ENCODE assay signal across 15 cellular contexts in the genomic region with DNA sequence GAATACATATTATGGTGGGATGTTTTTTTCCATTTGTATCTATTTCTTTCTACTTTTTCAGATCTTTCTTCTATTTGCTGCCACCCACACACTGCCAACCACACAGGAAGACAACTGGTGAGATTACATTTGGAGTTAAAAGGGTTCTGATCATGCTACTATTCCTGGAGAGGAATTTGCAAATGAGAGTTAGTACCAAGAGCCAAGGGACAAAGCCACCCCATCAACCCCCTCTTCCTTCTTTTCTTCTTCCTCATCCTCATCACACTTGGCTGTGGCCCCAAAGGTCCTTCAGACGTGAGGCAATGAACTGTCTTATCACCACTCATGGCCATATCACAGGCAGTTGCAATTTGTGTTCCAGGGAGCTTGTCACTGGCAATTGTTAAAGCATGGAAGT.
DNase-seq lines count a peak whose midpoint lies in the region; ATAC-seq and TF ChIP-seq lines count a peak whose summit lies in the region.
"Had no signal": no experiment of that assay in that cellular context is flagged by ENCODE, and none has a peak within 500 bp of the region (broad histone marks: within the 10 kb centered on the region; RNA-seq: fewer than 3 reads in every experiment).

No MANE protein-coding gene starts in this region.

- peak in 6 of 8 donors; percentile 46 to 95 (median 78) for ATAC-seq in heart right ventricle
- ATAC-seq: CD8-positive, alpha-beta T cell had no signal

- POLR2A ChIA-PET in SK-N-SH (lab: Yijun Ruan, JAX), result no interaction called here

- no peak for TF ChIP-seq RAD21 in SK-N-SH (IDR thresholded peaks at IDR 0.05; ENCODE audit: low read length)

- H3K27me3 ChIP-seq in BLaER1, result no peaks in the 10 kb centered on the region
- no peaks in the 10 kb centered on the region for H3K27me3 ChIP-seq in Loucy (ENCODE audit: insufficient read depth, low read length, poor library complexity, severe bottlenecking)
- no peaks in the 10 kb centered on the region for H3K27me3 ChIP-seq in heart right ventricle
- H3K27me3 ChIP-seq in SK-N-SH (ENCODE audit: insufficient read depth), result no peaks in the 10 kb centered on the region

- H3K4me1 ChIP-seq in BLaER1 (peaks cover 15% of the 10 kb centered on the region), Loucy (ENCODE audit: insufficient read depth, low read length, poor library complexity, severe bottlenecking) (peaks cover 9% of the 10 kb centered on the region), heart right ventricle (peaks cover 0 to 13% (median 0%) of the 10 kb centered on the region in 9 donors), SK-N-SH (ENCODE audit: control insufficient read depth in 1 of 2, insufficient read depth in 2 of 2, low read depth in 1 of 2, low read length in 1 of 2) (0 out of 4 replicates have a peak, but pooled peaks cover 0 to 3% of the 10 kb centered on the region in 2 experiments)

- no peaks in the 10 kb centered on the region for H3K9me3 ChIP-seq in BLaER1
- H3K9me3 ChIP-seq in Loucy (ENCODE audit: insufficient read depth, low read depth, low read length), result no peaks in the 10 kb centered on the region
- no peaks in the 10 kb centered on the region for H3K9me3 ChIP-seq in heart right ventricle
- H3K9me3 ChIP-seq in SK-N-SH, result no peaks in the 10 kb centered on the region

- no peaks in the 10 kb centered on the region for H4K20me1 ChIP-seq in BLaER1
- no peaks in the 10 kb centered on the region for H4K20me1 ChIP-seq in Loucy (ENCODE audit: insufficient read depth, low read length, poor library complexity, severe bottlenecking)
- no peaks in the 10 kb centered on the region for H4K20me1 ChIP-seq in SK-N-SH (ENCODE audit: insufficient read depth)

- H3K4me2 ChIP-seq in BLaER1 (peak overlapping the region; percentile 51), Loucy (ENCODE audit: low read depth, low read length, poor library complexity, severe bottlenecking) (peak overlapping the region; percentile 4), SK-N-SH (no peak overlapping the region)

- H3F3A ChIP-seq in Loucy (ENCODE audit: low read depth) (no peaks in the 10 kb centered on the region), SK-N-SH (replicated peaks; ENCODE audit: insufficient read depth) (peaks cover 15% of the 10 kb centered on the region)

- no peak for TF ChIP-seq CTCF in Loucy (conservative IDR thresholded peaks at IDR 0.05; ENCODE audit: low read length)
- TF ChIP-seq CTCF in heart right ventricle (IDR thresholded peaks at IDR 0.05), result no peak
- TF ChIP-seq CTCF in SK-N-SH (IDR thresholded peaks at IDR 0.05), result no peak

- TF ChIP-seq EP300 in SK-N-SH (IDR thresholded peaks at IDR 0.05; ENCODE audit: borderline replicate concordance in 1 of 2, low read depth in 1 of 2, low read length in 1 of 2), result no peak

- intact Hi-C loops in heart right ventricle (cut with DNase I), result no loop called here

- DNase-seq in heart right ventricle, result peak; percentile 13 to 20
- DNase-seq in myocyte (ENCODE audit: low read depth), result peak; percentile 58
- no peak for DNase-seq in SK-N-SH
- DNase-seq in stimulated activated naive CD4-positive, alpha-beta T cell (lab: John Stamatoyannopoulos, UW), result no peak
- DNase-seq in activated CD4-positive, alpha-beta T cell treated with anti-CD3 and anti-CD28 coated beads, Interleukin-2, amount 50 U/mL, for 48 hours, result no peak
- DNase-seq in stimulated activated CD4-positive, alpha-beta T cell treated with anti-CD3 and anti-CD28 coated beads, Interleukin-2, amount 100 ng/mL, for 24 hours, result no peak
- DNase-seq: CD8-positive, alpha-beta T cell; COR-L47; DMS153; DMS79 treated with DMSO at 0.1 percent for 48 hours; EL; GOT3; H9 had no signal

- H3K4me3 ChIP-seq in BLaER1, result no peak overlapping the region
- no peak overlapping the region for H3K4me3 ChIP-seq in Loucy (ENCODE audit: low read length, poor library complexity, severe bottlenecking)
- H3K4me3 ChIP-seq in heart right ventricle, result no peak overlapping the region
- no peak overlapping the region for H3K4me3 ChIP-seq in SK-N-SH (ENCODE audit: low read depth in 2 of 2, low read length in 1 of 2)

- WGBS in heart right ventricle, 2 donors, result 4 to 15% methylated on average over 1 of the region's 1 CpG
- WGBS in SK-N-SH (ENCODE audit: low lambda C conversion rate), result 43% methylated on average over 1 of the region's 1 CpG

- H3K27ac ChIP-seq in BLaER1 (no peak overlapping the region), heart right ventricle (no peak overlapping the region), SK-N-SH (ENCODE audit: low read depth in 2 of 2, low read length in 1 of 2) (no peak overlapping the region)

- H3K79me2 ChIP-seq in Loucy (ENCODE audit: insufficient read depth, low read length) (no peaks in the 10 kb centered on the region), SK-N-SH (ENCODE audit: insufficient read depth) (no peaks in the 10 kb centered on the region)

- H2AFZ ChIP-seq in Loucy (ENCODE audit: low read length), result no peak overlapping the region
- no peak overlapping the region for H2AFZ ChIP-seq in SK-N-SH (ENCODE audit: low read depth)

- H3K9me2 ChIP-seq in Loucy (replicated peaks; ENCODE audit: low read depth, low read length) (no peaks in the 10 kb centered on the region), SK-N-SH (no peaks in the 10 kb centered on the region)

- H3K36me3 ChIP-seq in BLaER1, result no peaks in the 10 kb centered on the region
- no peaks in the 10 kb centered on the region for H3K36me3 ChIP-seq in Loucy (ENCODE audit: insufficient read depth, low read length)
- no peaks in the 10 kb centered on the region for H3K36me3 ChIP-seq in heart right ventricle
- no peaks in the 10 kb centered on the region for H3K36me3 ChIP-seq in SK-N-SH (replicated peaks in 1 of 2; ENCODE audit: control insufficient read depth in 1 of 2, insufficient read depth in 2 of 2, low read length in 1 of 2)

- H3K9ac ChIP-seq in BLaER1 (no peak overlapping the region), Loucy (ENCODE audit: low read depth, low read length, poor library complexity, severe bottlenecking) (no peak overlapping the region), SK-N-SH (no peak overlapping the region)

- CTCF ChIA-PET in SK-N-SH (lab: Yijun Ruan, JAX), result no interaction called here

TF ChIP-seq in SK-N-SH, 30 proteins besides CTCF, POLR2A, EP300 and RAD21:
- TF ChIP-seq FOSL2 (IDR thresholded peaks at IDR 0.05; ENCODE audit: borderline replicate concordance, low read depth) (no peak), SMC3 (IDR thresholded peaks at IDR 0.05; ENCODE audit: low read depth, low read length) (no peak), GATA2 (CRISPR knock-in tag; IDR thresholded peaks at IDR 0.05) (no peak), YY1 (IDR thresholded peaks at IDR 0.05; ENCODE audit: low read depth) (no peak), TCF12 (IDR thresholded peaks at IDR 0.05) (no peak), ELF1 (IDR thresholded peaks at IDR 0.05) (no peak), FOXM1 (IDR thresholded peaks at IDR 0.05; ENCODE audit: low read depth) (no peak), FOXJ3 (CRISPR knock-in tag; IDR thresholded peaks at IDR 0.05) (no peak), EZH2phosphoT487 (IDR thresholded peaks at IDR 0.05; ENCODE audit: borderline replicate concordance, low read depth) (no peak), GABPA (IDR thresholded peaks at IDR 0.05; ENCODE audit: low read depth) (no peak)
- TF ChIP-seq, protein P1, sequence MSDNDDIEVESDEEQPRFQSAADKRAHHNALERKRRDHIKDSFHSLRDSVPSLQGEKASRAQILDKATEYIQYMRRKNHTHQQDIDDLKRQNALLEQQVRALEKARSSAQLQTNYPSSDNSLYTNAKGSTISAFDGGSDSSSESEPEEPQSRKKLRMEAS (IDR thresholded peaks at IDR 0.05; ENCODE audit: low read depth), result no peak
- TF ChIP-seq, protein P2, sequence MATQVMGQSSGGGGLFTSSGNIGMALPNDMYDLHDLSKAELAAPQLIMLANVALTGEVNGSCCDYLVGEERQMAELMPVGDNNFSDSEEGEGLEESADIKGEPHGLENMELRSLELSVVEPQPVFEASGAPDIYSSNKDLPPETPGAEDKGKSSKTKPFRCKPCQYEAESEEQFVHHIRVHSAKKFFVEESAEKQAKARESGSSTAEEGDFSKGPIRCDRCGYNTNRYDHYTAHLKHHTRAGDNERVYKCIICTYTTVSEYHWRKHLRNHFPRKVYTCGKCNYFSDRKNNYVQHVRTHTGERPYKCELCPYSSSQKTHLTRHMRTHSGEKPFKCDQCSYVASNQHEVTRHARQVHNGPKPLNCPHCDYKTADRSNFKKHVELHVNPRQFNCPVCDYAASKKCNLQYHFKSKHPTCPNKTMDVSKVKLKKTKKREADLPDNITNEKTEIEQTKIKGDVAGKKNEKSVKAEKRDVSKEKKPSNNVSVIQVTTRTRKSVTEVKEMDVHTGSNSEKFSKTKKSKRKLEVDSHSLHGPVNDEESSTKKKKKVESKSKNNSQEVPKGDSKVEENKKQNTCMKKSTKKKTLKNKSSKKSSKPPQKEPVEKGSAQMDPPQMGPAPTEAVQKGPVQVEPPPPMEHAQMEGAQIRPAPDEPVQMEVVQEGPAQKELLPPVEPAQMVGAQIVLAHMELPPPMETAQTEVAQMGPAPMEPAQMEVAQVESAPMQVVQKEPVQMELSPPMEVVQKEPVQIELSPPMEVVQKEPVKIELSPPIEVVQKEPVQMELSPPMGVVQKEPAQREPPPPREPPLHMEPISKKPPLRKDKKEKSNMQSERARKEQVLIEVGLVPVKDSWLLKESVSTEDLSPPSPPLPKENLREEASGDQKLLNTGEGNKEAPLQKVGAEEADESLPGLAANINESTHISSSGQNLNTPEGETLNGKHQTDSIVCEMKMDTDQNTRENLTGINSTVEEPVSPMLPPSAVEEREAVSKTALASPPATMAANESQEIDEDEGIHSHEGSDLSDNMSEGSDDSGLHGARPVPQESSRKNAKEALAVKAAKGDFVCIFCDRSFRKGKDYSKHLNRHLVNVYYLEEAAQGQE (IDR thresholded peaks at IDR 0.05; ENCODE audit: low read depth, low read length), result no peak

Comparison
In these comparisons a context has a peak if more than half of its experiments do, and no peak if none do; other contexts are left out.
1. DNase-seq: peak in heart right ventricle (2 of 2) and myocyte (single experiment); none in SK-N-SH (single experiment), stimulated activated naive CD4-positive, alpha-beta T cell (0 of 6), activated CD4-positive, alpha-beta T cell treated with anti-CD3 and anti-CD28 coated beads, Interleukin-2, amount 50 U/mL, for 48 hours (0 of 2) and stimulated activated CD4-positive, alpha-beta T cell treated with anti-CD3 and anti-CD28 coated beads, Interleukin-2, amount 100 ng/mL, for 24 hours (0 of 2).